Comparison of ENCODE assay signal across 24 cellular contexts in genomic region chr10:67921065-67921464, GRCh38. TPM values are rescaled to one million over a fixed set of nuclear protein-coding genes. Genes with fewer than 3 reads are reported as not detected.
DNase-seq lines count a peak whose midpoint lies in the region; ATAC-seq and TF ChIP-seq lines count a peak whose summit lies in the region.
"Had no signal": no experiment of that assay in that cellular context is flagged by ENCODE, and none has a peak within 500 bp of the region (broad histone marks: within the 10 kb centered on the region; RNA-seq: fewer than 3 reads in every experiment).

No MANE protein-coding gene starts in this region.

- H3K9me3 ChIP-seq in liver (ENCODE audit: control insufficient read depth in 4 of 4, low read length in 3 of 4), result no peaks in the 10 kb centered on the region
- H3K9me3 ChIP-seq: BLaER1 treated with 17β-estradiol and CSF1 and Interleukin-3, amounts not matched to agents 10 nM and 100 nM; SJSA1 had no signal

- CTCF ChIA-PET in activated naive CD4-positive, alpha-beta T cell treated with anti-CD3 and anti-CD28 coated beads for 36 hours (lab: Charles Lee), result no interaction called here
- CTCF ChIA-PET in T-cell (lab: Charles Lee), result no interaction called here

- DNase-seq in activated naive CD4-positive, alpha-beta T cell treated with anti-CD3 and anti-CD28 coated beads for 36 hours, result no peak
- no peak for DNase-seq in T-cell
- no peak for DNase-seq in EL
- DNase-seq: CD8-positive, alpha-beta T cell; DMS 273 treated with DMSO at 0.1 percent for 48 hours; DMS79; GF-D8; H7; MM.1S; NCI-H1048; NCI-H1694; NCI-H2081; NCI-H2227 treated with DMSO at 0.1 percent for 48 hours; NCI-H526 treated with DMSO at 0.1 percent for 48 hours; Right ventricle myocardium superior; RPMI8226 had no signal

- peak overlapping the region; percentile 48 for H3K27ac Mint-ChIP-seq in activated naive CD4-positive, alpha-beta T cell treated with anti-CD3 and anti-CD28 coated beads, Interleukin-2, amount 50 U/mL, for 24 hours
- no peak overlapping the region for H3K27ac Mint-ChIP-seq in activated naive CD4-positive, alpha-beta T cell treated with anti-CD3 and anti-CD28 coated beads for 36 hours
- H3K27ac Mint-ChIP-seq in T-cell, result peak overlapping the region; percentile 0 to 29
- H3K27ac Mint-ChIP-seq: CD8-positive, alpha-beta T cell; IgD-negative memory B cell had no signal

- H3K4me3 ChIP-seq in liver (ENCODE audit: low read depth in 1 of 3, low read length in 3 of 3), result no peak overlapping the region
- H3K4me3 ChIP-seq: BLaER1 treated with 17β-estradiol and CSF1 and Interleukin-3, amounts not matched to agents 10 nM and 100 nM; SJSA1 had no signal

- no peak overlapping the region for H3K9ac ChIP-seq in liver (ENCODE audit: low read depth in 1 of 2, low read length in 2 of 2)
- H3K9ac ChIP-seq: BLaER1 treated with 17β-estradiol and CSF1 and Interleukin-3, amounts not matched to agents 10 nM and 100 nM; KMS-11 had no signal

- POLR2A ChIA-PET in T-cell (lab: Charles Lee), result no interaction called here

- peaks cover 5% of the 10 kb centered on the region for H3K36me3 Mint-ChIP-seq in activated naive CD4-positive, alpha-beta T cell treated with anti-CD3 and anti-CD28 coated beads, Interleukin-2, amount 50 U/mL, for 24 hours
- H3K36me3 Mint-ChIP-seq in activated naive CD4-positive, alpha-beta T cell treated with anti-CD3 and anti-CD28 coated beads for 36 hours (ENCODE audit: low read depth), result peaks cover 9% of the 10 kb centered on the region
- peaks cover 29% of the 10 kb centered on the region for H3K36me3 Mint-ChIP-seq in T-cell

- ATAC-seq in T-cell (replicated peaks in 1 of 4) (no peak), HG02763 (IDR thresholded peaks at IDR 0.05; ENCODE audit: unreplicated experiment) (no peak), GM21529 (IDR thresholded peaks at IDR 0.05; ENCODE audit: unreplicated experiment) (no peak)
- ATAC-seq: CD8-positive, alpha-beta T cell had no signal

- H3K4me1 ChIP-seq in liver (ENCODE audit: control insufficient read depth in 4 of 4, insufficient read depth in 4 of 4, low read length in 3 of 4), result peaks cover 4 to 27% (median 18%) of the 10 kb centered on the region in 4 donors
- H3K4me1 ChIP-seq: BLaER1 treated with 17β-estradiol and CSF1 and Interleukin-3, amounts not matched to agents 10 nM and 100 nM; SJSA1 had no signal

- H3K27ac ChIP-seq in liver (ENCODE audit: low read depth in 1 of 2, low read length in 2 of 2), result peak overlapping the region in 1 of 2 donors; percentile 40
- H3K27ac ChIP-seq: BLaER1 treated with 17β-estradiol and CSF1 and Interleukin-3, amounts not matched to agents 10 nM and 100 nM; KMS-11; SJSA1 had no signal

- H3K27me3 Mint-ChIP-seq in activated naive CD4-positive, alpha-beta T cell treated with anti-CD3 and anti-CD28 coated beads, Interleukin-2, amount 50 U/mL, for 24 hours, result no peaks in the 10 kb centered on the region
- no peaks in the 10 kb centered on the region for H3K27me3 Mint-ChIP-seq in activated naive CD4-positive, alpha-beta T cell treated with anti-CD3 and anti-CD28 coated beads for 36 hours (ENCODE audit: low read depth)
- H3K27me3 Mint-ChIP-seq in T-cell, result no peaks in the 10 kb centered on the region
- H3K27me3 Mint-ChIP-seq: IgD-negative memory B cell had no signal

- H3K4me1 Mint-ChIP-seq in activated naive CD4-positive, alpha-beta T cell treated with anti-CD3 and anti-CD28 coated beads, Interleukin-2, amount 50 U/mL, for 24 hours, result peaks cover 15% of the 10 kb centered on the region
- peaks cover 5% of the 10 kb centered on the region for H3K4me1 Mint-ChIP-seq in activated naive CD4-positive, alpha-beta T cell treated with anti-CD3 and anti-CD28 coated beads for 36 hours (ENCODE audit: low read depth)
- peaks cover 4 to 6% (median 5%) of the 10 kb centered on the region in 3 donors for H3K4me1 Mint-ChIP-seq in T-cell

- TF ChIP-seq RAD21 in liver (IDR thresholded peaks at IDR 0.05), result peak; percentile 18 to 44

- H3K9me3 Mint-ChIP-seq in activated naive CD4-positive, alpha-beta T cell treated with anti-CD3 and anti-CD28 coated beads, Interleukin-2, amount 50 U/mL, for 24 hours, result no peaks in the 10 kb centered on the region
- no peaks in the 10 kb centered on the region for H3K9me3 Mint-ChIP-seq in activated naive CD4-positive, alpha-beta T cell treated with anti-CD3 and anti-CD28 coated beads for 36 hours
- no peaks in the 10 kb centered on the region for H3K9me3 Mint-ChIP-seq in T-cell
- H3K9me3 Mint-ChIP-seq: CD8-positive, alpha-beta T cell; IgD-negative memory B cell had no signal

- WGBS in liver, result 61% methylated on average over 1 of the region's 1 CpG

- H3K36me3 ChIP-seq in liver (ENCODE audit: control insufficient read depth in 4 of 4, insufficient read depth in 3 of 4, low read depth in 1 of 4, low read length in 3 of 4), result peaks cover 0 to 15% (median 10%) of the 10 kb centered on the region in 4 donors

- H3K27me3 ChIP-seq in liver (ENCODE audit: control insufficient read depth in 4 of 4, insufficient read depth in 4 of 4, low read length in 3 of 4), result no peaks in the 10 kb centered on the region
- H3K27me3 ChIP-seq: BLaER1 treated with 17β-estradiol and CSF1 and Interleukin-3, amounts not matched to agents 10 nM and 100 nM; SJSA1 had no signal

- no peak overlapping the region for H3K4me3 Mint-ChIP-seq in activated naive CD4-positive, alpha-beta T cell treated with anti-CD3 and anti-CD28 coated beads, Interleukin-2, amount 50 U/mL, for 24 hours
- H3K4me3 Mint-ChIP-seq in activated naive CD4-positive, alpha-beta T cell treated with anti-CD3 and anti-CD28 coated beads for 36 hours, result no peak overlapping the region
- H3K4me3 Mint-ChIP-seq in T-cell, result no peak overlapping the region
- H3K4me3 Mint-ChIP-seq: CD8-positive, alpha-beta T cell; IgD-negative memory B cell had no signal

- intact Hi-C loops in activated naive CD4-positive, alpha-beta T cell treated with anti-CD3 and anti-CD28 coated beads for 36 hours (cut with micrococcal nuclease), result no loop called here

- no peak for TF ChIP-seq CTCF in liver (IDR thresholded peaks at IDR 0.05; ENCODE audit: low read depth, low read length, missing input control)

TF ChIP-seq in liver, 16 proteins besides CTCF, POLR2A, EP300 and RAD21 (continues in another document):
- TF ChIP-seq FOXA2 (IDR thresholded peaks at IDR 0.05) (no peak), HNF4G (IDR thresholded peaks at IDR 0.05) (peak; percentile 50), GABPA (IDR thresholded peaks at IDR 0.05 in 1 of 2, conservative IDR thresholded peaks at IDR 0.05 in 1 of 2) (peak in 1 of 2 donors; percentile 10), HNF4A (conservative IDR thresholded peaks at IDR 0.05) (peak; percentile 86 to 89), SP1 (IDR thresholded peaks at IDR 0.05) (peak; percentile 76), NR2F2 (IDR thresholded peaks at IDR 0.05) (no peak), YY1 (IDR thresholded peaks at IDR 0.05) (no peak), FOXA1 (IDR thresholded peaks at IDR 0.05) (no peak), MAX (IDR thresholded peaks at IDR 0.05) (peak; percentile 28), JUND (IDR thresholded peaks at IDR 0.05) (peak in 1 of 2 donors; percentile 41), ZBTB33 (IDR thresholded peaks at IDR 0.05) (peak; percentile 54), TAF1 (conservative IDR thresholded peaks at IDR 0.05) (no peak), ATF3 (IDR thresholded peaks at IDR 0.05) (no peak)

RNA-seq across cellular contexts. Expression of gene SIRT1, which starts 36.6 kb away (rescaled TPM):
- total RNA-seq in activated naive CD4-positive, alpha-beta T cell treated with anti-CD3 and anti-CD28 coated beads for 36 hours, result 10 to 100 TPM; 18.7 to 18.8 TPM
- total RNA-seq in T-cell (10 to 100 TPM; 41.0 to 58.7 (median 46.7) TPM), liver (10 to 100 TPM; 10.0 to 14.8 TPM)
- 1 to 10 TPM; 3.0 to 5.5 TPM for polyA plus RNA-seq in liver
